Comparison of ENCODE assay signal across 9 cellular contexts in the genomic region with DNA sequence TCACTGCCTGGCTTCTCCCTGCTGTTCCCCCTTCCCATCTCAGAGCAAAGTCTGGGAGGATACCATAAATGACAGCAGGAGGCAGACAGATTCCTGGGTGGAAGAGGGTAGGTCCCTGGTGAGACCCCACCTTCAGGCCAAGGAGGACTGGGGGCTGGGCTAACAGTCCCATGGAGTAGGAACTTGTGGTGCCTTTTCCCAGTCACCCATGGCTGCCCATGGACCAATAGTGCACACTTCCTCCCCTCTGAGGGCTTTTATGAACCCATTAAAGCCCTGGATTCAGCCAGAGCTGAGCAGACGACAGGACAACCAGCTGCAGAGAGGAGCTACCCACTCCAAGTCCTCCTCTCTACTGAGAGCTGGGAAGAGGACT. TPM values are rescaled to one million over a fixed set of nuclear protein-coding genes. Genes with fewer than 3 reads are reported as not detected.
DNase-seq lines count a peak whose midpoint lies in the region; ATAC-seq and TF ChIP-seq lines count a peak whose summit lies in the region.
"Had no signal": no experiment of that assay in that cellular context is flagged by ENCODE, and none has a peak within 500 bp of the region (broad histone marks: within the 10 kb centered on the region; RNA-seq: fewer than 3 reads in every experiment).

No MANE protein-coding gene starts in this region.

- no peaks in the 10 kb centered on the region for H4K20me1 ChIP-seq in GM23248 (ENCODE audit: insufficient read depth)

- in situ Hi-C loops in GM23248 (cut with MboI) (no loop called here), Panc1 (cut with HindIII; ENCODE audit: low pct_unique_long_range_greater_than_20kb, low sequenced_read_pairs) (no loop called here)

- DNase-seq in GM23248 (no peak), Panc1 (ENCODE audit: low read depth, low spot score) (no peak), sciatic nerve (ENCODE audit: low spot score) (no peak), RPMI8226 (no peak), EL (no peak)

- no peak for TF ChIP-seq CTCF in Panc1 (IDR thresholded peaks at IDR 0.05)

- no peaks in the 10 kb centered on the region for H3K79me2 ChIP-seq in GM23248 (ENCODE audit: insufficient read depth)

- H3K36me3 ChIP-seq in GM23248 (ENCODE audit: low read depth) (no peaks in the 10 kb centered on the region), Panc1 (ENCODE audit: control insufficient read depth, insufficient read depth, low read length) (no peaks in the 10 kb centered on the region)

- intact Hi-C loops in Panc1 (cut with micrococcal nuclease; ENCODE audit: unreplicated experiment), result no loop called here
- intact Hi-C loops in sciatic nerve (cut with DNase I), result no loop called here

- peak overlapping the region; percentile 87 for H3K4me2 ChIP-seq in GM23248 (ENCODE audit: unreplicated experiment)

- H3K4me3 ChIP-seq in GM23248 (peak overlapping the region; percentile 68), Panc1 (ENCODE audit: low read depth in 2 of 2, low read length in 2 of 2) (peak overlapping the region in 1 of 2 experiments; percentile 20; a peak in 2 of 4 replicates)

- WGBS in GM23248 (ENCODE audit: low coverage in 1 of 2, low lambda C conversion rate in 2 of 2, missing lambda C conversion rate in 2 of 2), 2 experiments, result 10% methylated on average over 1 of the region's 1 CpG

- BruUV-seq in Panc1 (replicated peaks; lab: Mats Ljungman, UMichigan), result no TSS peak

- no peaks in the 10 kb centered on the region for H3K9me3 ChIP-seq in GM23248 (ENCODE audit: low read depth)
- no peaks in the 10 kb centered on the region for H3K9me3 ChIP-seq in Panc1 (ENCODE audit: control insufficient read depth, insufficient read depth, low read depth, low read length)

- CTCF ChIA-PET in Panc1 (lab: Charles Lee), result interaction anchor here (0.6 kb wide), 1 partner anchor 241 kb away, joined by 7 read pairs; no protein-coding TSS in a partner anchor

- no peaks in the 10 kb centered on the region for H3K9me2 ChIP-seq in GM23248 (ENCODE audit: insufficient read depth)

- H3K27ac ChIP-seq in GM23248 (no peak overlapping the region), Panc1 (ENCODE audit: low read length) (no peak overlapping the region)

- no peak overlapping the region for H3K9ac ChIP-seq in GM23248

- H3K27me3 ChIP-seq in GM23248 (replicated peaks; ENCODE audit: insufficient read depth) (no peaks in the 10 kb centered on the region), Panc1 (ENCODE audit: control insufficient read depth, insufficient read depth, low read length) (no peaks in the 10 kb centered on the region)

- H3K4me1 ChIP-seq in GM23248 (ENCODE audit: insufficient read depth) (0 out of 2 replicates have a peak, but pooled peaks cover 3% of the 10 kb centered on the region), Panc1 (ENCODE audit: control insufficient read depth, insufficient read depth, low read length) (no peaks in the 10 kb centered on the region)

- ATAC-seq in Panc1, result peak; percentile 52
- ATAC-seq in esophagus mucosa, result peak; percentile 4
- peak; percentile 30 for ATAC-seq in sciatic nerve
- ATAC-seq in GM21528 (IDR thresholded peaks at IDR 0.05; ENCODE audit: low FRiP score, unreplicated experiment), result no peak
- no peak for ATAC-seq in HG03175 (IDR thresholded peaks at IDR 0.05; ENCODE audit: unreplicated experiment)

- peak overlapping the region; percentile 95 for H2AFZ ChIP-seq in GM23248

- POLR2A ChIA-PET in Panc1 (lab: Charles Lee), result no interaction called here

- peaks cover 20% of the 10 kb centered on the region for H3F3A ChIP-seq in GM23248 (ENCODE audit: insufficient read depth)

RNA-seq across cellular contexts. Expression of gene OR5AU1, which starts 36.6 kb away (rescaled TPM):
- not detected in 2 replicates for total RNA-seq in GM23248 (2014; rRNA removed; shearing (Covaris generic))
- not detected in 2 replicates for polyA plus RNA-seq in GM23248 (2016; fragmentation: Nextera tagmentation; extraction: Ambion mirVana)
- total RNA-seq in Panc1 (2021; ENCODE audit: unreplicated experiment) (not detected), esophagus mucosa (not detected), sciatic nerve (not detected)
- not detected for polyA plus RNA-seq in Panc1 (2012; ENCODE audit: insufficient read length)
- total RNA-seq: mononuclear cell had no signal

Comparison
In these comparisons a context has a peak if more than half of its experiments do, and no peak if none do; other contexts are left out.
1. ATAC-seq: peak in Panc1 (single experiment), esophagus mucosa (single experiment) and sciatic nerve (single experiment); none in GM21528 (single experiment) and HG03175 (single experiment).